1 cellular context compared by ENCODE assay signal in genomic region chr19:40277356-40277755, GRCh38.
TF ChIP-seq lines count a peak whose summit lies in the region.

No MANE protein-coding gene starts in this region.

TF ChIP-seq in SK-N-SH, 30 proteins besides CTCF, POLR2A, EP300 and RAD21 (continued from another document):
- TF ChIP-seq CHD2 (IDR thresholded peaks at IDR 0.05; ENCODE audit: low read length, partially characterized antibody) (no peak), USF1 (IDR thresholded peaks at IDR 0.05; ENCODE audit: borderline replicate concordance, low read depth) (no peak)
